Comparison of ENCODE assay signal across 26 cellular contexts in the genomic region with DNA sequence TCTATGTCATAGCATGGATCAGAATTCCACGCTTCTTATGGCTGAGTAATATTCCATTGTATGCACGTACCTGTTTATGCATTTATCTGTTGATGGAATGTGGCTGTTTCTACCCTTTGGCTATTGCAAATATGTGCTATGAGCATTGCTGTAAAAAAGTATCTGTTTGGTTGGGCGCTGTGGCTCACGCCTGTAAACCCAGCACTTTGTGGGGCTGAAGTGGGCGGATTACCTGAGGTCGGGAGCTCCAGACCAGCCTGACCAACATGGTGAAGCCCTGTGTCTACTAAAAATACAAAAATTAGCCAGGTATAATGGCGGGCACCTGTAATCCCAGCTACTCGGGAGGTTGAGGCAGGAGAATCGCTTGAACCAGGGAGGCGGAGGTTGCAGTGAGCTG.
A peak's percentile ranks its signal among the peaks of the same experiment; 100 is the strongest.
DNase-seq lines count a peak whose midpoint lies in the region; ATAC-seq and TF ChIP-seq lines count a peak whose summit lies in the region.
"Had no signal": no experiment of that assay in that cellular context is flagged by ENCODE, and none has a peak within 500 bp of the region (broad histone marks: within the 10 kb centered on the region; RNA-seq: fewer than 3 reads in every experiment).

No MANE protein-coding gene starts in this region.

- H3K9me3 Mint-ChIP-seq in H9 = peaks cover 4 to 6% of the 10 kb centered on the region in 2 experiments; a peak in 2 of 5 replicates
- H3K9me3 Mint-ChIP-seq in activated CD8-positive, alpha-beta T cell treated with anti-CD3 and anti-CD28 coated beads, Interleukin-2, amount 10 ng/mL, durations not matched to agents 7 days and 5 days (ENCODE audit: insufficient read depth) = no peaks in the 10 kb centered on the region
- no peaks in the 10 kb centered on the region for H3K9me3 Mint-ChIP-seq in stimulated activated effector memory CD8-positive, alpha-beta T cell treated with anti-CD3 and anti-CD28 coated beads, Interleukin-12 subunit alpha, Interleukin-12 subunit beta, amount 100 ng/mL, for 72 hours
- no peaks in the 10 kb centered on the region for H3K9me3 Mint-ChIP-seq in T-helper 2 cell treated with Interferon-gamma antibody and Interleukin-4, amounts not matched to agents 5 μg/mL and 100 μg/mL, for 36 hours

- H3K27ac ChIP-seq in H9 (ENCODE audit: insufficient read length, low read depth, low read length) = no peak overlapping the region

- H4K5ac ChIP-seq in H9 (ENCODE audit: insufficient read length, low read depth, low read length) = no peak overlapping the region

- no peak overlapping the region for H4K8ac ChIP-seq in H9 (replicated peaks; ENCODE audit: insufficient read length, low read depth, low read length)

- no peak overlapping the region for H2BK5ac ChIP-seq in H9 (ENCODE audit: insufficient read length, low read length)

- H3K4me1 Mint-ChIP-seq in H9 = peaks cover 46 to 58% of the 10 kb centered on the region in 2 experiments
- H3K4me1 Mint-ChIP-seq in activated CD8-positive, alpha-beta T cell treated with anti-CD3 and anti-CD28 coated beads, Interleukin-2, amount 10 ng/mL, durations not matched to agents 7 days and 5 days (ENCODE audit: low read depth) = peaks cover 76% of the 10 kb centered on the region
- peaks cover 31% of the 10 kb centered on the region for H3K4me1 Mint-ChIP-seq in stimulated activated effector memory CD8-positive, alpha-beta T cell treated with anti-CD3 and anti-CD28 coated beads, Interleukin-12 subunit alpha, Interleukin-12 subunit beta, amount 100 ng/mL, for 72 hours
- peaks cover 32% of the 10 kb centered on the region for H3K4me1 Mint-ChIP-seq in T-helper 2 cell treated with Interferon-gamma antibody and Interleukin-4, amounts not matched to agents 5 μg/mL and 100 μg/mL, for 36 hours (ENCODE audit: low read depth)

- CTCF ChIA-PET in activated CD8-positive, alpha-beta T cell treated with anti-CD3 and anti-CD28 coated beads, Interleukin-2, amount 10 ng/mL, durations not matched to agents 7 days and 5 days (lab: Charles Lee) = interaction anchor here (1.7 kb wide), 1 partner anchor 11 kb away, joined by 6 read pairs; no protein-coding TSS in a partner anchor

- H3K36me3 Mint-ChIP-seq in H9 (ENCODE audit: insufficient read depth in 1 of 3, low read depth in 3 of 3) = peaks cover 0 to 13% (median 2%) of the 10 kb centered on the region in 3 experiments; a peak in 3 of 7 replicates
- peaks cover 10% of the 10 kb centered on the region for H3K36me3 Mint-ChIP-seq in activated CD8-positive, alpha-beta T cell treated with anti-CD3 and anti-CD28 coated beads, Interleukin-2, amount 10 ng/mL, durations not matched to agents 7 days and 5 days (ENCODE audit: low read depth)
- H3K36me3 Mint-ChIP-seq in stimulated activated effector memory CD8-positive, alpha-beta T cell treated with anti-CD3 and anti-CD28 coated beads, Interleukin-12 subunit alpha, Interleukin-12 subunit beta, amount 100 ng/mL, for 72 hours = peaks cover 3% of the 10 kb centered on the region
- H3K36me3 Mint-ChIP-seq in T-helper 2 cell treated with Interferon-gamma antibody and Interleukin-4, amounts not matched to agents 5 μg/mL and 100 μg/mL, for 36 hours (ENCODE audit: low read depth) = no peaks in the 10 kb centered on the region
- H3K36me3 Mint-ChIP-seq: CD14-positive monocyte had no signal

- H2BK12ac ChIP-seq in H9 (ENCODE audit: insufficient read length, low read depth, low read length) = no peak overlapping the region

- no peaks in the 10 kb centered on the region for H3K79me2 ChIP-seq in H9 (ENCODE audit: insufficient read depth, low read length)

- no peaks in the 10 kb centered on the region for H4K20me1 ChIP-seq in H9 (ENCODE audit: control insufficient read depth, insufficient read depth, insufficient read length)

- no peak overlapping the region for H3K4me2 ChIP-seq in H9 (ENCODE audit: insufficient read depth, insufficient read length, low read length)

- H3K79me1 ChIP-seq in H9 (ENCODE audit: insufficient read depth, low read depth, low read length, poor library complexity, severe bottlenecking) = no peaks in the 10 kb centered on the region

- no peak overlapping the region for H3K23ac ChIP-seq in H9 (ENCODE audit: insufficient read length, low read depth, low read length)

- H2AK5ac ChIP-seq in H9 (ENCODE audit: insufficient read length, low read length) = no peak overlapping the region

- H3K9me3 ChIP-seq in H9 (ENCODE audit: control insufficient read depth, low read depth, low read length) = no peaks in the 10 kb centered on the region
- H3K9me3 ChIP-seq: BE2C had no signal

- no peak overlapping the region for H3K4me3 Mint-ChIP-seq in H9
- no peak overlapping the region for H3K4me3 Mint-ChIP-seq in activated CD8-positive, alpha-beta T cell treated with anti-CD3 and anti-CD28 coated beads, Interleukin-2, amount 10 ng/mL, durations not matched to agents 7 days and 5 days
- no peak overlapping the region for H3K4me3 Mint-ChIP-seq in stimulated activated effector memory CD8-positive, alpha-beta T cell treated with anti-CD3 and anti-CD28 coated beads, Interleukin-12 subunit alpha, Interleukin-12 subunit beta, amount 100 ng/mL, for 72 hours
- H3K4me3 Mint-ChIP-seq in T-helper 2 cell treated with Interferon-gamma antibody and Interleukin-4, amounts not matched to agents 5 μg/mL and 100 μg/mL, for 36 hours = no peak overlapping the region
- H3K4me3 Mint-ChIP-seq: HFFc6 had no signal

- no peak overlapping the region for H3K9ac ChIP-seq in H9 (ENCODE audit: extremely low read depth, insufficient read length, low read length)

- H2BK20ac ChIP-seq in H9 (ENCODE audit: low read depth, low read length, poor library complexity, severe bottlenecking) = no peak overlapping the region

- H3K27me3 Mint-ChIP-seq in H9 (ENCODE audit: low read depth) = no peaks in the 10 kb centered on the region
- no peaks in the 10 kb centered on the region for H3K27me3 Mint-ChIP-seq in activated CD8-positive, alpha-beta T cell treated with anti-CD3 and anti-CD28 coated beads, Interleukin-2, amount 10 ng/mL, durations not matched to agents 7 days and 5 days (ENCODE audit: low read depth)
- H3K27me3 Mint-ChIP-seq in T-helper 2 cell treated with Interferon-gamma antibody and Interleukin-4, amounts not matched to agents 5 μg/mL and 100 μg/mL, for 36 hours (ENCODE audit: low read depth) = no peaks in the 10 kb centered on the region

- H3K27me3 ChIP-seq in H9 (ENCODE audit: insufficient read depth, low read length) = no peaks in the 10 kb centered on the region
- H3K27me3 ChIP-seq: BE2C, MG63 had no signal

- no peak overlapping the region for H3T11ph ChIP-seq in H9 (ENCODE audit: low read length)

- TF ChIP-seq CTCF in H9 (conservative IDR thresholded peaks at IDR 0.05) = no peak

- H4K91ac ChIP-seq in H9 (ENCODE audit: insufficient read length, low read depth, low read length) = no peak overlapping the region

- H3K23me2 ChIP-seq in H9 (ENCODE audit: insufficient read length, low read depth, low read length, poor library complexity, severe bottlenecking) = no peaks in the 10 kb centered on the region

- no peak overlapping the region for H3K56ac ChIP-seq in H9 (ENCODE audit: insufficient read length, low read depth, low read length)

- no peak for ATAC-seq in activated CD8-positive, alpha-beta T cell treated with anti-CD3 and anti-CD28 coated beads, Interleukin-2, amount 10 ng/mL, durations not matched to agents 7 days and 5 days
- no peak for ATAC-seq in stimulated activated effector memory CD8-positive, alpha-beta T cell treated with anti-CD3 and anti-CD28 coated beads, Interleukin-12 subunit alpha, Interleukin-12 subunit beta, amount 100 ng/mL, for 72 hours

- H3K27ac Mint-ChIP-seq in H9 = peak overlapping the region; percentile 9 to 53 (median 27); a peak in 3 of 7 replicates
- peak overlapping the region; percentile 13 for H3K27ac Mint-ChIP-seq in activated CD8-positive, alpha-beta T cell treated with anti-CD3 and anti-CD28 coated beads, Interleukin-2, amount 10 ng/mL, durations not matched to agents 7 days and 5 days
- peak overlapping the region; percentile 17 for H3K27ac Mint-ChIP-seq in stimulated activated effector memory CD8-positive, alpha-beta T cell treated with anti-CD3 and anti-CD28 coated beads, Interleukin-12 subunit alpha, Interleukin-12 subunit beta, amount 100 ng/mL, for 72 hours
- H3K27ac Mint-ChIP-seq in T-helper 2 cell treated with Interferon-gamma antibody and Interleukin-4, amounts not matched to agents 5 μg/mL and 100 μg/mL, for 36 hours = no peak overlapping the region
- H3K27ac Mint-ChIP-seq: CD14-positive monocyte, HFFc6 had no signal

- no peak overlapping the region for H3K18ac ChIP-seq in H9 (ENCODE audit: insufficient read length, low read depth, low read length)

- peak; percentile 33 for DNase-seq in activated CD8-positive, alpha-beta memory T cell treated with anti-CD3 and anti-CD28 coated beads, Interleukin-2, amount 50 U/mL, for 48 hours
- no peak for DNase-seq in activated CD8-positive, alpha-beta memory T cell treated with anti-CD3 and anti-CD28 coated beads for 24 hours
- DNase-seq in H9 (no peak), NCI-H1694 (lab: John Stamatoyannopoulos, UW) (no peak), medulla oblongata (ENCODE audit: extremely low spot score) (no peak)
- DNase-seq in activated CD8-positive, alpha-beta T cell treated with anti-CD3 and anti-CD28 coated beads, Interleukin-2, amount 10 ng/mL, durations not matched to agents 7 days and 5 days = no peak
- DNase-seq in stimulated activated effector memory CD8-positive, alpha-beta T cell treated with anti-CD3 and anti-CD28 coated beads, Interleukin-12 subunit alpha, Interleukin-12 subunit beta, amount 100 ng/mL, for 72 hours (ENCODE audit: low spot score in 2 of 2) = no peak
- no peak for DNase-seq in T-helper 2 cell treated with Interferon-gamma antibody and Interleukin-4, amounts not matched to agents 5 μg/mL and 100 μg/mL, for 36 hours (ENCODE audit: low spot score)
- DNase-seq: 8988T, ACHN, BE2C, Calu3, DMS79 treated with DMSO at 0.1 percent for 48 hours, GF-D8, H7, HFFc6, KG1, MG63, NCI-H1105 treated with DMSO at 0.1 percent for 48 hours, NCI-H146, NCI-H2029, NCI-H446, NCI-H524 treated with DMSO at 0.1 percent for 48 hours, NCI-H774, SHP77 treated with DMSO at 0.1 percent for 48 hours had no signal

- no peak overlapping the region for H2BK15ac ChIP-seq in H9 (ENCODE audit: low read depth, low read length)

- POLR2A ChIA-PET in activated CD8-positive, alpha-beta T cell treated with anti-CD3 and anti-CD28 coated beads, Interleukin-2, amount 10 ng/mL, durations not matched to agents 7 days and 5 days (lab: Charles Lee) = no interaction called here

- no peak overlapping the region for H2BK120ac ChIP-seq in H9 (ENCODE audit: low read depth, low read length, poor library complexity, severe bottlenecking)

- WGBS in H9 (ENCODE audit: extremely low coverage, insufficient read length, low lambda C conversion rate) = no CpG with 5 or more reads among the region's 10 CpGs

- peaks cover 4% of the 10 kb centered on the region; the same call in 1 of the 2 replicates for H3K4me1 ChIP-seq in H9 (ENCODE audit: insufficient read depth, low read length)

- no peak overlapping the region for H3K14ac ChIP-seq in H9 (ENCODE audit: insufficient read depth, low read length)

- H2AFZ ChIP-seq in H9 (ENCODE audit: low read length) = no peak overlapping the region

- no peak overlapping the region for H3K4ac ChIP-seq in H9 (ENCODE audit: low read depth, low read length)
